15 cellular contexts compared by ENCODE assay signal in genomic region chr5:74143724-74144330, GRCh38.
"Had no signal": no experiment of that assay in that cellular context is flagged by ENCODE, and none has a peak within 500 bp of the region (broad histone marks: within the 10 kb centered on the region; RNA-seq: fewer than 3 reads in every experiment).

No MANE protein-coding gene starts in this region.

- H3K9me3 Mint-ChIP-seq: activated naive CD8-positive, alpha-beta T cell treated with anti-CD3 and anti-CD28 coated beads, Interleukin-2, amount 50 U/mL, for 24 hours; stimulated activated memory B cell treated with anti-CD40 and anti-IgM and Interleukin-4, amounts not matched to agents 10 μg/mL and 1 μg/mL and 100 μg/mL, for 72 hours had no signal

- H3K9me3 ChIP-seq: colonic mucosa, gastrocnemius medialis, prostate gland, right lobe of liver, spleen had no signal

- H3K4me3 ChIP-seq: cardiac muscle cell, colonic mucosa, gastrocnemius medialis, prostate gland, right lobe of liver had no signal

- H3K4me3 Mint-ChIP-seq: activated CD8-positive, alpha-beta T cell treated with anti-CD3 and anti-CD28 coated beads, Interleukin-2, amount 10 ng/mL, durations not matched to agents 7 days and 5 days; activated naive CD8-positive, alpha-beta T cell treated with anti-CD3 and anti-CD28 coated beads, Interleukin-2, amount 50 U/mL, for 24 hours; stimulated activated memory B cell treated with anti-CD40 and anti-IgM and Interleukin-4, amounts not matched to agents 10 μg/mL and 1 μg/mL and 100 μg/mL, for 72 hours had no signal

- H3K4me1 ChIP-seq: colonic mucosa, gastrocnemius medialis, prostate gland, right lobe of liver, spleen had no signal

- ATAC-seq: activated CD8-positive, alpha-beta T cell treated with anti-CD3 and anti-CD28 coated beads, Interleukin-2, amount 10 ng/mL, durations not matched to agents 7 days and 5 days; activated naive CD8-positive, alpha-beta T cell treated with anti-CD3 and anti-CD28 coated beads, Interleukin-2, amount 50 U/mL, for 24 hours; gastrocnemius medialis; right lobe of liver; stimulated activated memory B cell treated with anti-CD40 and anti-IgM and Interleukin-4, amounts not matched to agents 10 μg/mL and 1 μg/mL and 100 μg/mL, for 72 hours had no signal

- H3K4me1 Mint-ChIP-seq: activated naive CD8-positive, alpha-beta T cell treated with anti-CD3 and anti-CD28 coated beads, Interleukin-2, amount 50 U/mL, for 24 hours; stimulated activated memory B cell treated with anti-CD40 and anti-IgM and Interleukin-4, amounts not matched to agents 10 μg/mL and 1 μg/mL and 100 μg/mL, for 72 hours had no signal

- H3K36me3 ChIP-seq: cardiac muscle cell, colonic mucosa, gastrocnemius medialis, prostate gland, right lobe of liver, spleen had no signal

- H3K27ac Mint-ChIP-seq: activated CD8-positive, alpha-beta T cell treated with anti-CD3 and anti-CD28 coated beads, Interleukin-2, amount 10 ng/mL, durations not matched to agents 7 days and 5 days; activated naive CD8-positive, alpha-beta T cell treated with anti-CD3 and anti-CD28 coated beads, Interleukin-2, amount 50 U/mL, for 24 hours; stimulated activated memory B cell treated with anti-CD40 and anti-IgM and Interleukin-4, amounts not matched to agents 10 μg/mL and 1 μg/mL and 100 μg/mL, for 72 hours had no signal

- DNase-seq: activated CD8-positive, alpha-beta memory T cell treated with anti-CD3 and anti-CD28 coated beads, Interleukin-2, amount 50 U/mL, for 48 hours; activated CD8-positive, alpha-beta T cell treated with anti-CD3 and anti-CD28 coated beads, Interleukin-2, amount 10 ng/mL, durations not matched to agents 7 days and 5 days; activated naive CD8-positive, alpha-beta T cell treated with anti-CD3 and anti-CD28 coated beads, Interleukin-2, amount 50 U/mL, for 24 hours; colonic mucosa; effector CD8-positive, alpha-beta T cell; gastrocnemius medialis; mesendoderm; right lobe of liver; spleen; stimulated activated CD4-positive, alpha-beta T cell treated with anti-CD3 and anti-CD28 coated beads, Interleukin-1b, Interleukin-23, amount 100 ng/mL, for 48 hours; trophoblast cell had no signal

- H3K27ac ChIP-seq: cardiac muscle cell, colonic mucosa, epithelial cell of prostate, gastrocnemius medialis, prostate gland, right lobe of liver had no signal

- H3K27me3 ChIP-seq: cardiac muscle cell, colonic mucosa, gastrocnemius medialis, right lobe of liver, spleen had no signal

- H3K36me3 Mint-ChIP-seq: stimulated activated memory B cell treated with anti-CD40 and anti-IgM and Interleukin-4, amounts not matched to agents 10 μg/mL and 1 μg/mL and 100 μg/mL, for 72 hours had no signal
